29 cellular contexts compared by ENCODE assay signal in genomic region chr15:90381515-90381914, GRCh38.
"Had no signal": no experiment of that assay in that cellular context is flagged by ENCODE, and none has a peak within 500 bp of the region (broad histone marks: within the 10 kb centered on the region; RNA-seq: fewer than 3 reads in every experiment).

No MANE protein-coding gene starts in this region.

- H3K4me1 ChIP-seq: gastroesophageal sphincter had no signal

- H3K27me3 ChIP-seq: brain microvascular endothelial cell, dorsolateral prefrontal cortex, esophagus squamous epithelium, gastroesophageal sphincter, heart right ventricle had no signal

- H3K9me3 Mint-ChIP-seq: central memory CD8-positive, alpha-beta T cell had no signal

- H3K36me3 ChIP-seq: brain microvascular endothelial cell, esophagus squamous epithelium, gastroesophageal sphincter, heart right ventricle, WERI-Rb-1 had no signal

- H3K4me3 ChIP-seq: coronary artery, dorsolateral prefrontal cortex, esophagus squamous epithelium, gastroesophageal sphincter, heart right ventricle had no signal

- DNase-seq: activated B cell treated with CpG ODN at 0.5 μM for 24 hours; activated CD4-positive, alpha-beta T cell treated with anti-CD3 and anti-CD28 coated beads for 48 hours; activated CD4-positive, alpha-beta T cell treated with anti-CD3 and anti-CD28 coated beads, Interleukin-2, amount 50 U/mL, for 1 hour; activated CD4-positive, alpha-beta T cell treated with anti-CD3 and anti-CD28 coated beads, Interleukin-2, amount 50 U/mL, for 48 hours; activated CD8-positive, alpha-beta T cell treated with anti-CD3 and anti-CD28 coated beads for 36 hours; activated effector memory CD4-positive, alpha-beta T cell treated with Interleukin-2 at 50 U/mL for 16 hours; activated gamma-delta T cell treated with Interleukin-2 at 50 U/mL for 16 hours; activated naive CD4-positive, alpha-beta T cell treated with anti-CD3 and anti-CD28 coated beads, Interleukin-2, amount 50 U/mL, for 16 hours; activated naive CD4-positive, alpha-beta T cell treated with Interleukin-2 at 50 U/mL for 16 hours; activated T-cell treated with anti-CD3 and anti-CD28 coated beads, Interleukin-2, amount 50 U/mL, for 4 hours; amniotic stem cell; anterior cingulate cortex; brain microvascular endothelial cell; dorsolateral prefrontal cortex; effector memory CD8-positive, alpha-beta T cell; esophagus squamous epithelium; foreskin melanocyte; heart right ventricle; T-helper 17 cell; T1000; WERI-Rb-1 had no signal

- H3K27ac Mint-ChIP-seq: activated B cell treated with CpG ODN at 0.5 μM for 24 hours; activated CD8-positive, alpha-beta T cell treated with anti-CD3 and anti-CD28 coated beads for 36 hours; activated naive CD8-positive, alpha-beta T cell; activated T-helper 17 cell treated with anti-CD3 and anti-CD28 coated beads, Interleukin-2, amount 50 U/mL, for 72 hours; dendritic cell treated with granulocyte-macrophage colony-stimulating factor and Interleukin-4, amounts not matched to agents 40 ng/mL and 50 ng/mL, for 4 days; effector memory CD8-positive, alpha-beta T cell; T-helper 17 cell; T-helper 2 cell treated with Interferon-gamma antibody and Interleukin-4, amounts not matched to agents 5 μg/mL and 100 μg/mL, for 36 hours had no signal

- ATAC-seq: activated CD4-positive, CD25-positive, alpha-beta regulatory T cell treated with anti-CD3 and anti-CD28 coated beads, Interleukin-2, amount 50 U/mL, for 24 hours; activated CD8-positive, alpha-beta T cell treated with anti-CD3 and anti-CD28 coated beads for 36 hours; activated T-cell treated with anti-CD3 and anti-CD28 coated beads, Interleukin-2, amount 50 U/mL, for 4 hours; activated T-helper 17 cell treated with anti-CD3 and anti-CD28 coated beads, Interleukin-2, amount 50 U/mL, for 72 hours; effector memory CD8-positive, alpha-beta T cell; gastroesophageal sphincter; T-helper 17 cell had no signal

- H3K27me3 Mint-ChIP-seq: activated B cell treated with CpG ODN at 0.5 μM for 24 hours; activated CD8-positive, alpha-beta T cell treated with anti-CD3 and anti-CD28 coated beads for 36 hours; activated naive CD8-positive, alpha-beta T cell; activated T-helper 17 cell treated with anti-CD3 and anti-CD28 coated beads, Interleukin-2, amount 50 U/mL, for 72 hours; central memory CD8-positive, alpha-beta T cell; dendritic cell treated with granulocyte-macrophage colony-stimulating factor and Interleukin-4, amounts not matched to agents 40 ng/mL and 50 ng/mL, for 4 days; effector memory CD8-positive, alpha-beta T cell; T-helper 17 cell had no signal

- H3K4me3 Mint-ChIP-seq: activated B cell treated with CpG ODN at 0.5 μM for 24 hours; activated CD8-positive, alpha-beta T cell treated with anti-CD3 and anti-CD28 coated beads for 36 hours; activated naive CD8-positive, alpha-beta T cell; activated T-cell treated with anti-CD3 and anti-CD28 coated beads, Interleukin-2, amount 50 U/mL, for 4 hours; activated T-helper 17 cell treated with anti-CD3 and anti-CD28 coated beads, Interleukin-2, amount 50 U/mL, for 72 hours; central memory CD8-positive, alpha-beta T cell; dendritic cell treated with granulocyte-macrophage colony-stimulating factor and Interleukin-4, amounts not matched to agents 40 ng/mL and 50 ng/mL, for 4 days; effector memory CD8-positive, alpha-beta T cell; T-helper 17 cell; T-helper 2 cell treated with Interferon-gamma antibody and Interleukin-4, amounts not matched to agents 5 μg/mL and 100 μg/mL, for 36 hours had no signal

- H3K27ac ChIP-seq: brain microvascular endothelial cell, coronary artery, dorsolateral prefrontal cortex, esophagus squamous epithelium, gastroesophageal sphincter, heart right ventricle, WERI-Rb-1 had no signal
